Comparison of ENCODE assay signal across 17 cellular contexts in the genomic region with DNA sequence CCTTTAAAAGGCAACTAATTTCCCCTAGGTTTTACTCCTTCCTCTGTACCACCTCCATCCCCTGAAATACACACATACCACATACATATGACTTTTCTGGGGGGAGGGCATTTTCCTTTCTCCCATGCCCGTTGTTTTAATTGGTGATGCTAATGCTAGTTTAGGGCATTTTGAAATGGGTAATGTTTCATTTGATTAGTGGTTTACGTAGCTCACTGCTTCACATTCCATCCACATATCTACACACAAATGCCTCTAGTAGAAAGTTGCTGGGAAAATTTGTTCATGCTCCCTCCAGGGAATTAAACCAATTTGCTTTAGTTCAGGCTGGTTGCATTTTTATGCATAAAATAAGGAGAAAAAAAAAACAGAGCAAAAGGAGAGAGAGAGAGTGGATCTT.
A peak's percentile ranks its signal among the peaks of the same experiment; 100 is the strongest.
DNase-seq lines count a peak whose midpoint lies in the region; ATAC-seq, FAIRE-seq and TF ChIP-seq lines count a peak whose summit lies in the region.
"Had no signal": no experiment of that assay in that cellular context is flagged by ENCODE, and none has a peak within 500 bp of the region (broad histone marks: within the 10 kb centered on the region; RNA-seq: fewer than 3 reads in every experiment).

No MANE protein-coding gene starts in this region.

- H3K4me3 ChIP-seq in AG10803 (ENCODE audit: low read length) (no peak overlapping the region), astrocyte (ENCODE audit: insufficient read depth, low read depth, low read length) (no peak overlapping the region), osteoblast (ENCODE audit: insufficient read depth, low read length) (no peak overlapping the region)
- H3K4me3 ChIP-seq in CD8-positive, alpha-beta T cell (ENCODE audit: low read depth, low read length): no peak overlapping the region

- POLR2A ChIA-PET in CD8-positive, alpha-beta T cell (lab: Charles Lee): no interaction called here

- H3K36me3 ChIP-seq in astrocyte (ENCODE audit: insufficient read depth, low read length) (no peaks in the 10 kb centered on the region), osteoblast (ENCODE audit: insufficient read depth, low read length) (no peaks in the 10 kb centered on the region)
- no peaks in the 10 kb centered on the region for H3K36me3 ChIP-seq in CD8-positive, alpha-beta T cell (ENCODE audit: insufficient read depth, low read length)

- H3K36me3 Mint-ChIP-seq in astrocyte (ENCODE audit: low read depth, unreplicated experiment): peaks cover 7% of the 10 kb centered on the region
- no peaks in the 10 kb centered on the region for H3K36me3 Mint-ChIP-seq in activated T-cell treated with anti-CD3 and anti-CD28 coated beads, Interleukin-2, amount 50 U/mL, for 24 hours (ENCODE audit: low read depth)
- no peaks in the 10 kb centered on the region for H3K36me3 Mint-ChIP-seq in CD8-positive, alpha-beta T cell

- no peak for FAIRE-seq in astrocyte (lab: Jason Lieb, UNC)

- H3K9me3 ChIP-seq in astrocyte (ENCODE audit: insufficient read depth, low read depth, low read length) (no peaks in the 10 kb centered on the region), osteoblast (ENCODE audit: low read depth, low read length) (no peaks in the 10 kb centered on the region)
- no peaks in the 10 kb centered on the region for H3K9me3 ChIP-seq in CD8-positive, alpha-beta T cell (ENCODE audit: low read length)

- H3K79me2 ChIP-seq in astrocyte (ENCODE audit: insufficient read depth, low read length) (no peaks in the 10 kb centered on the region), osteoblast (ENCODE audit: insufficient read depth, low read length) (no peaks in the 10 kb centered on the region)

- H3K9me3 Mint-ChIP-seq in astrocyte (ENCODE audit: unreplicated experiment): peaks cover 3% of the 10 kb centered on the region
- no peaks in the 10 kb centered on the region for H3K9me3 Mint-ChIP-seq in activated T-cell treated with anti-CD3 and anti-CD28 coated beads, Interleukin-2, amount 50 U/mL, for 24 hours
- H3K9me3 Mint-ChIP-seq in CD8-positive, alpha-beta T cell: no peaks in the 10 kb centered on the region
- H3K9me3 Mint-ChIP-seq: CD4-positive, alpha-beta T cell had no signal

- peaks cover 12% of the 10 kb centered on the region for H3K4me1 Mint-ChIP-seq in astrocyte (ENCODE audit: low read depth, unreplicated experiment)
- no peaks in the 10 kb centered on the region for H3K4me1 Mint-ChIP-seq in activated T-cell treated with anti-CD3 and anti-CD28 coated beads, Interleukin-2, amount 50 U/mL, for 24 hours (ENCODE audit: low read depth)
- no peaks in the 10 kb centered on the region for H3K4me1 Mint-ChIP-seq in CD8-positive, alpha-beta T cell (ENCODE audit: low read depth)

- H3K9ac ChIP-seq in astrocyte (ENCODE audit: low read length): no peak overlapping the region

- intact Hi-C loops in CD8-positive, alpha-beta T cell (cut with DNase I, micrococcal nuclease): no loop called here

- no peak overlapping the region for H3K4me2 ChIP-seq in astrocyte (ENCODE audit: low read length)
- peak overlapping the region; percentile 20 for H3K4me2 ChIP-seq in osteoblast (ENCODE audit: insufficient read depth, low read length)

- no peaks in the 10 kb centered on the region for H3K27me3 Mint-ChIP-seq in astrocyte (ENCODE audit: low read depth, unreplicated experiment)
- H3K27me3 Mint-ChIP-seq in activated T-cell treated with anti-CD3 and anti-CD28 coated beads, Interleukin-2, amount 50 U/mL, for 24 hours: peaks cover 11% of the 10 kb centered on the region
- peaks cover 5% of the 10 kb centered on the region for H3K27me3 Mint-ChIP-seq in CD8-positive, alpha-beta T cell (ENCODE audit: low read depth)

- H2AFZ ChIP-seq in astrocyte (ENCODE audit: low read depth, low read length): no peak overlapping the region
- no peak overlapping the region for H2AFZ ChIP-seq in osteoblast (ENCODE audit: low read length)

- no peak overlapping the region for H3K4me3 Mint-ChIP-seq in astrocyte (ENCODE audit: unreplicated experiment)
- H3K4me3 Mint-ChIP-seq in activated T-cell treated with anti-CD3 and anti-CD28 coated beads, Interleukin-2, amount 50 U/mL, for 24 hours: no peak overlapping the region
- H3K4me3 Mint-ChIP-seq in CD8-positive, alpha-beta T cell: no peak overlapping the region
- H3K4me3 Mint-ChIP-seq: CD4-positive, alpha-beta T cell had no signal

- no peak for ATAC-seq in CD8-positive, alpha-beta T cell
- ATAC-seq: Right ventricle myocardium inferior had no signal

- TF ChIP-seq CTCF in AG10803 (conservative IDR thresholded peaks at IDR 0.05; ENCODE audit: low read length) (no peak), astrocyte (IDR thresholded peaks at IDR 0.05; ENCODE audit: insufficient read depth, low read depth, low read length) (no peak), osteoblast (IDR thresholded peaks at IDR 0.05; ENCODE audit: extremely low read depth, low read depth, low read length) (no peak)
- no peak for TF ChIP-seq CTCF in CD8-positive, alpha-beta T cell (IDR thresholded peaks at IDR 0.05)

- H3K27me3 ChIP-seq in astrocyte (ENCODE audit: insufficient read depth, low read length): no peaks in the 10 kb centered on the region
- no peaks in the 10 kb centered on the region for H3K27me3 ChIP-seq in osteoblast (ENCODE audit: insufficient read depth, low read length)
- peaks cover 2% of the 10 kb centered on the region for H3K27me3 ChIP-seq in CD8-positive, alpha-beta T cell (ENCODE audit: insufficient read depth, low read length)

- DNase-seq in AG10803 (ENCODE audit: low read depth) (peak; percentile 86), astrocyte (ENCODE audit: low read depth) (peak; percentile 46), fibroblast of peridontal ligament (ENCODE audit: extremely low read depth) (peak; percentile 92), osteoblast (ENCODE audit: insufficient read length, low spot score, missing footprints) (no peak), DMS53 treated with DMSO at 0.1 percent for 48 hours (lab: John Stamatoyannopoulos, UW; ENCODE audit: unreplicated experiment) (no peak), GM19240 (ENCODE audit: insufficient read length, low spot score) (no peak)
- DNase-seq in activated T-cell treated with anti-CD3 and anti-CD28 coated beads, Interleukin-2, amount 50 U/mL, for 24 hours: no peak
- DNase-seq in CD8-positive, alpha-beta T cell: no peak
- DNase-seq: AML-193; CD4-positive, alpha-beta T cell; DMS79 treated with DMSO at 0.1 percent for 48 hours; GDM1; MM.1S; NCI-H187 treated with DMSO at 0.1 percent for 48 hours; NCI-H446 treated with DMSO at 0.1 percent for 48 hours; NCI-H774 had no signal

- H3K4me1 ChIP-seq in astrocyte (ENCODE audit: insufficient read depth, low read length) (peaks cover 6% of the 10 kb centered on the region), osteoblast (ENCODE audit: insufficient read depth, low read length) (peaks cover 15% of the 10 kb centered on the region)
- H3K4me1 ChIP-seq in CD8-positive, alpha-beta T cell (ENCODE audit: insufficient read depth, low read length): no peaks in the 10 kb centered on the region

- H3K27ac ChIP-seq in astrocyte (ENCODE audit: low read depth, low read length) (no peak overlapping the region), osteoblast (ENCODE audit: low read depth, low read length) (no peak overlapping the region)
- no peak overlapping the region for H3K27ac ChIP-seq in CD8-positive, alpha-beta T cell (ENCODE audit: low read depth, low read length)

- H4K20me1 ChIP-seq in astrocyte (ENCODE audit: insufficient read depth, low read length): no peaks in the 10 kb centered on the region
- H4K20me1 ChIP-seq in osteoblast (ENCODE audit: insufficient read depth, low read length): no peaks in the 10 kb centered on the region

- no peak overlapping the region for H3K27ac Mint-ChIP-seq in astrocyte (ENCODE audit: unreplicated experiment)
- H3K27ac Mint-ChIP-seq in activated T-cell treated with anti-CD3 and anti-CD28 coated beads, Interleukin-2, amount 50 U/mL, for 24 hours: no peak overlapping the region
- no peak overlapping the region for H3K27ac Mint-ChIP-seq in CD8-positive, alpha-beta T cell
- H3K27ac Mint-ChIP-seq: CD4-positive, alpha-beta T cell had no signal

- CTCF ChIA-PET in CD8-positive, alpha-beta T cell (lab: Charles Lee): no interaction called here

Comparison
In these comparisons a context has a peak if more than half of its experiments do, and no peak if none do; other contexts are left out.
1. DNase-seq: peak in AG10803 (single experiment), astrocyte (single experiment) and fibroblast of peridontal ligament (single experiment); none in osteoblast (single experiment), activated T-cell treated with anti-CD3 and anti-CD28 coated beads, Interleukin-2, amount 50 U/mL, for 24 hours (single experiment), DMS53 treated with DMSO at 0.1 percent for 48 hours (single experiment), CD8-positive, alpha-beta T cell (0 of 7) and GM19240 (single experiment).